15 cellular contexts compared by ENCODE assay signal in genomic region chr22:47102081-47102480, GRCh38.
"Had no signal": no experiment of that assay in that cellular context is flagged by ENCODE, and none has a peak within 500 bp of the region (broad histone marks: within the 10 kb centered on the region; RNA-seq: fewer than 3 reads in every experiment).

No MANE protein-coding gene starts in this region.

- H3K36me3 ChIP-seq: breast epithelium, right atrium auricular region had no signal

- H3K27me3 ChIP-seq: breast epithelium, right atrium auricular region had no signal

- H3K27ac ChIP-seq: breast epithelium, left ventricle myocardium inferior, right atrium auricular region had no signal

- ATAC-seq: activated CD4-positive, CD25-positive, alpha-beta regulatory T cell treated with anti-CD3 and anti-CD28 coated beads, Interleukin-2, amount 50 U/mL, for 24 hours; activated T-helper 17 cell treated with anti-CD3 and anti-CD28 coated beads, Interleukin-2, amount 50 U/mL, for 72 hours; naive thymus-derived CD8-positive, alpha-beta T cell; stimulated activated naive CD8-positive, alpha-beta T cell treated with anti-CD3 and anti-CD28 coated beads, Interleukin-15, amount 100 ng/mL, for 72 hours had no signal

- DNase-seq: activated CD4-positive, alpha-beta T cell treated with anti-CD3 and anti-CD28 coated beads, Interleukin-2, amount 50 U/mL, for 4 hours; activated naive CD4-positive, alpha-beta T cell treated with anti-CD3 and anti-CD28 coated beads for 36 hours; activated naive CD8-positive, alpha-beta T cell treated with anti-CD3 and anti-CD28 coated beads, Interleukin-2, amount 50 U/mL, for 24 hours; aorta; cerebellar nuclear complex; effector CD8-positive, alpha-beta T cell; left ventricle myocardium inferior; naive thymus-derived CD8-positive, alpha-beta T cell; stimulated activated naive CD8-positive, alpha-beta T cell treated with anti-CD3 and anti-CD28 coated beads, Interleukin-15, amount 100 ng/mL, for 72 hours; SW 1271 had no signal

- H3K4me1 ChIP-seq: breast epithelium, left ventricle myocardium inferior, right atrium auricular region had no signal

- H3K9me3 ChIP-seq: breast epithelium, left ventricle myocardium inferior, right atrium auricular region had no signal

- H3K4me3 ChIP-seq: breast epithelium, left ventricle myocardium inferior, right atrium auricular region, skin epidermis had no signal
